ENCODE assay signal across 8 cellular contexts in genomic region chr9:73107489-73108069, GRCh38. TPM values are rescaled to one million over a fixed set of nuclear protein-coding genes. Genes with fewer than 3 reads are reported as not detected.
DNase-seq lines count a peak whose midpoint lies in the region; ATAC-seq and TF ChIP-seq lines count a peak whose summit lies in the region.
"Not testable (repeated sequence)": the region's sequence is repeated elsewhere in the genome, so short reads cannot be mapped to it uniquely, and the experiment has no call there.

No MANE protein-coding gene starts in this region.

- H3K4me2 ChIP-seq in GM23338; Karpas-422 (ENCODE audit: low read depth, low read length, poor library complexity, severe bottlenecking): not testable (repeated sequence)

- not testable (repeated sequence) for H3K27me3 Mint-ChIP-seq in GM23338 (ENCODE audit: insufficient read depth, low read depth, poor library complexity); activated T-helper 17 cell treated with anti-CD3 and anti-CD28 coated beads, Interleukin-2, amount 50 U/mL, for 72 hours; nephron progenitor cell (ENCODE audit: low read depth, poor library complexity)

- not testable (repeated sequence) for H4K20me1 ChIP-seq in GM23338 (replicated peaks; ENCODE audit: insufficient read depth); Karpas-422 (ENCODE audit: insufficient read depth, low read depth, low read length)

- H3K9ac ChIP-seq in Karpas-422 (ENCODE audit: low read length): not testable (repeated sequence)

- not testable (repeated sequence) for H3K4me1 Mint-ChIP-seq in GM23338; activated T-helper 17 cell treated with anti-CD3 and anti-CD28 coated beads, Interleukin-2, amount 50 U/mL, for 72 hours; nephron progenitor cell

- H3K27ac ChIP-seq in GM23338 (ENCODE audit: low read depth); Karpas-422 (ENCODE audit: low read length): not testable (repeated sequence)

- not testable (repeated sequence) for H3K4me3 Mint-ChIP-seq in GM23338; activated T-helper 17 cell treated with anti-CD3 and anti-CD28 coated beads, Interleukin-2, amount 50 U/mL, for 72 hours; nephron progenitor cell

- TF ChIP-seq CTCF in GM23338 (conservative IDR thresholded peaks at IDR 0.05; ENCODE audit: low read depth in 2 of 2): peak; percentile 84 to 91
- TF ChIP-seq CTCF in nephron progenitor cell (IDR thresholded peaks at IDR 0.05): peak; percentile 41

- in situ Hi-C loops in G401 (cut with HindIII; ENCODE audit: low sequenced_read_pairs): not testable (repeated sequence)

- H3K27ac Mint-ChIP-seq in GM23338; activated T-helper 17 cell treated with anti-CD3 and anti-CD28 coated beads, Interleukin-2, amount 50 U/mL, for 72 hours; nephron progenitor cell: not testable (repeated sequence)

- H3K9me2 ChIP-seq in GM23338 (ENCODE audit: insufficient read depth); Karpas-422 (replicated peaks; ENCODE audit: insufficient read depth, low read length): not testable (repeated sequence)

- peak; percentile 89 for ATAC-seq in GM23338
- ATAC-seq in activated T-helper 17 cell treated with anti-CD3 and anti-CD28 coated beads, Interleukin-2, amount 50 U/mL, for 72 hours (replicated peaks): peak; percentile 86

- H3K9me3 ChIP-seq in Karpas-422 (ENCODE audit: low read length): not testable (repeated sequence)

- H3K27me3 ChIP-seq in GM23338 (ENCODE audit: insufficient read depth); Karpas-422 (ENCODE audit: low read length): not testable (repeated sequence)

- H3K4me1 ChIP-seq in GM23338 (ENCODE audit: insufficient read depth); Karpas-422 (ENCODE audit: low read length): not testable (repeated sequence)

- not testable (repeated sequence) for H3K79me2 ChIP-seq in GM23338 (replicated peaks; ENCODE audit: insufficient read depth); Karpas-422 (ENCODE audit: low read length)

- not testable (repeated sequence) for H3F3A ChIP-seq in GM23338 (replicated peaks; ENCODE audit: low read depth)

- not testable (repeated sequence) for H3K36me3 ChIP-seq in GM23338 (ENCODE audit: insufficient read depth); Karpas-422 (ENCODE audit: insufficient read depth, low read length)

- H2AFZ ChIP-seq in GM23338; Karpas-422 (ENCODE audit: low read length): not testable (repeated sequence)

- H3K36me3 Mint-ChIP-seq in GM23338 (ENCODE audit: low read depth); activated T-helper 17 cell treated with anti-CD3 and anti-CD28 coated beads, Interleukin-2, amount 50 U/mL, for 72 hours (ENCODE audit: low read depth); nephron progenitor cell (ENCODE audit: low read depth): not testable (repeated sequence)

- not testable (repeated sequence) for H3K9me3 Mint-ChIP-seq in GM23338; activated T-helper 17 cell treated with anti-CD3 and anti-CD28 coated beads, Interleukin-2, amount 50 U/mL, for 72 hours; nephron progenitor cell

- H3K4me3 ChIP-seq in GM23338; Karpas-422 (ENCODE audit: low read length): not testable (repeated sequence)

- DNase-seq in G401 (ENCODE audit: low spot score) (peak; percentile 6), GM23338 (ENCODE audit: low spot score) (peak; percentile 78), Karpas-422 (peak; percentile 73), SIG-M5 treated with dmso at 0.1 percent for 504 hours (lab: John Stamatoyannopoulos, UW; ENCODE audit: unreplicated experiment) (peak; percentile 41), fibroblast of peridontal ligament (ENCODE audit: extremely low read depth) (peak; percentile 76), nephron progenitor cell (peak; percentile 20), stromal cell of bone marrow (ENCODE audit: low read depth) (peak; percentile 45)

RNA-seq across cellular contexts. Expression of gene ANXA1, which starts 44.1 kb away (rescaled TPM):
- total RNA-seq in G401 (2014; rRNA removed; shearing (Covaris generic)): 9.4 and 15.9 TPM in 2 replicates
- total RNA-seq in GM23338 (2014; rRNA removed; shearing (Covaris generic)): 2.2 and 4.9 TPM in 2 replicates
- 3.3 and 5.8 TPM in 2 replicates for polyA plus RNA-seq in GM23338 (2016; fragmentation: Nextera tagmentation; extraction: Ambion mirVana)
- total RNA-seq in Karpas-422 (2014; rRNA removed; shearing (Covaris generic); ENCODE audit: low replicate concordance): not detected in 2 replicates
- total RNA-seq in activated T-helper 17 cell treated with anti-CD3 and anti-CD28 coated beads, Interleukin-2, amount 50 U/mL, for 72 hours: 10 to 100 TPM; 50.3 to 57.1 TPM

Comparison
In these comparisons a context has a peak if more than half of its experiments do, and no peak if none do; other contexts are left out.
1. DNase-seq: peak in every context shown above with its lines; median percentile 78 in GM23338; 76 in fibroblast of peridontal ligament; 73 in Karpas-422; 45 in stromal cell of bone marrow; 41 in SIG-M5 treated with dmso at 0.1 percent for 504 hours; 20 in nephron progenitor cell; 6 in G401.